Comparison of ENCODE assay signal across 8 cellular contexts in the genomic region with DNA sequence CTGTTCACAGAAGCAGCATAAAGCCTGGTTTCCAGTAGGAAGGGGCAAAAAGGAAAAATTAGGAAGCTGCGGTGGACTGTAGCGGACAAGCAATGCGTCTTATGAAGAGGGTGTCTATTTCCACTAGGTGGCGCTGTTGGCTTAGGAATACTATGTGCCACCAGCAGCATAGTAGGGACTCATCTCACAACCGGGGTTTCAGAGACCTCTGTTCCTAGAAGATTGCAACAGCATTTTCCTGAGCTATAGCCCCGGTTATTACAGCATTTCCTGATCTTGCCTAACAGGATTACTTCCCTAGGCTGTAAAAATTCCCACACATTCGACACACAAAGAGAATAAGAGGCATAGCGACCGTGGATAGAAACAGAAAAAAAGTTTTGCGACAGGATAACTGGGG.
A peak's percentile ranks its signal among the peaks of the same experiment; 100 is the strongest.
DNase-seq lines count a peak whose midpoint lies in the region; ATAC-seq and TF ChIP-seq lines count a peak whose summit lies in the region.

No MANE protein-coding gene starts in this region.

- H3K4me1 Mint-ChIP-seq in activated T-helper 17 cell treated with anti-CD3 and anti-CD28 coated beads, Interleukin-2, amount 50 U/mL, for 72 hours: no peaks in the 10 kb centered on the region

- H3K4me3 ChIP-seq in AG04449 (ENCODE audit: low read depth, low read length): no peak overlapping the region
- H3K4me3 ChIP-seq in GM12865 (ENCODE audit: low read depth, low read length): no peak overlapping the region
- H3K4me3 ChIP-seq in fibroblast of the aortic adventitia (ENCODE audit: low read depth, low read length): no peak overlapping the region

- POLR2A ChIA-PET in AG04449 (lab: Yijun Ruan, JAX): no interaction called here

- H3K27me3 Mint-ChIP-seq in activated T-helper 17 cell treated with anti-CD3 and anti-CD28 coated beads, Interleukin-2, amount 50 U/mL, for 72 hours: no peaks in the 10 kb centered on the region

- ATAC-seq in GM19395 (IDR thresholded peaks at IDR 0.05; ENCODE audit: unreplicated experiment): no peak
- no peak for ATAC-seq in GM21723 (IDR thresholded peaks at IDR 0.05; ENCODE audit: unreplicated experiment)
- ATAC-seq in activated T-helper 17 cell treated with anti-CD3 and anti-CD28 coated beads, Interleukin-2, amount 50 U/mL, for 72 hours (replicated peaks): no peak

- DNase-seq in AG04449 (ENCODE audit: low read depth, low spot score): no peak
- peak; percentile 50 for DNase-seq in GM12865 (ENCODE audit: low read depth)
- DNase-seq in RKO (ENCODE audit: low spot score): peak; percentile 60
- peak; percentile 57 for DNase-seq in fibroblast of the aortic adventitia (ENCODE audit: low read depth)
- peak; percentile 24 for DNase-seq in superior temporal gyrus (ENCODE audit: extremely low spot score)

- TF ChIP-seq CTCF in AG04449 (IDR thresholded peaks at IDR 0.05; ENCODE audit: insufficient read depth, low read length, missing control alignments): peak; percentile 23
- peak; percentile 23 for TF ChIP-seq CTCF in GM12865 (IDR thresholded peaks at IDR 0.05; ENCODE audit: insufficient read depth, low read depth, low read length, missing control alignments)
- TF ChIP-seq CTCF in fibroblast of the aortic adventitia (IDR thresholded peaks at IDR 0.05; ENCODE audit: insufficient read depth, low read length): peak; percentile 47

- no peak overlapping the region for H3K27ac Mint-ChIP-seq in activated T-helper 17 cell treated with anti-CD3 and anti-CD28 coated beads, Interleukin-2, amount 50 U/mL, for 72 hours

- no peak overlapping the region for H3K4me3 Mint-ChIP-seq in activated T-helper 17 cell treated with anti-CD3 and anti-CD28 coated beads, Interleukin-2, amount 50 U/mL, for 72 hours

- H3K9me3 Mint-ChIP-seq in activated T-helper 17 cell treated with anti-CD3 and anti-CD28 coated beads, Interleukin-2, amount 50 U/mL, for 72 hours: peaks cover 26% of the 10 kb centered on the region

- H3K36me3 Mint-ChIP-seq in activated T-helper 17 cell treated with anti-CD3 and anti-CD28 coated beads, Interleukin-2, amount 50 U/mL, for 72 hours (ENCODE audit: low read depth): no peaks in the 10 kb centered on the region

- CTCF ChIA-PET in AG04449 (lab: Yijun Ruan, JAX): interaction anchor here (0.7 to 4.3 kb wide), 11 partner anchors 11 to 1871 kb away, joined by 3 to 33 read pairs (median 4); no protein-coding TSS in a partner anchor
